Comparison of ENCODE assay signal across 8 cellular contexts in the genomic region with DNA sequence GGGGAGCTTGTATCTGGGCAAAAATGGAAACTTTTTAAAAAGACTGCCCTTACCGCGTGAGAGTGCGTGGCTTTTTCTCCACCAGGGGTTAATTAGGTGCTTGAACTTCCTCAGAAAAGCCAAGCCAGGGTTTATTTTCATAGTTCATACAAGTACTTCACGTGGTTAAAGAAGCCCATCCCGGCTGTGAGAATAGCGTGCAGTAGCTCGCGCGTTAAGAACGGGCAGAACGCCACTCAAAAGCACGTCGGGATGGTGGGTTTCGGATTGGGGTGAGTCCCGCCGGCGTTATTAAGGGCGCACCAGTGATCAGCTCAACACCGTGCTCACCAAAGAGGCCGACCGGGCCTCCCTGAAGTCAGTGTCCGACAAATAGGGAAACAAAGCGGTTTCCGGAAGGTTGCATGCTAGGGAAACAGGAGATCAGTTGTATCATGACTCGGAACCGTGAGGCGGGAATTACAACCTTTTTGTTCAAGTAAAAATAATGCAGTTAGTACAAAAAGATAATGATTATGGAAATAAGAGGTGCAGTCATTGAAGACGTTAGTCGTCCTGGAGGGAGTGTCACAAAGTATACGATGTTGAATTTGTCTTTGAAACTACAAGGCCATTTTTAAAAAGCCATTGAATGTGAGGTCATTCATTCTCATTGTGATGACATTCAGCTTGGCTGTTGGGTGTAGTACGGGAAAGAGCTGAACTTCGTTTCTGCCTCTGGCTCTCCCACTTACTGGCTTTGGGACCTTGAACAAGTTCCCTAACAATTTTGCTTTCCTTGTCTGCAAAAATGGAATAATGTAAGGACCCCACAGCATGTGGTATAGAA. TPM values are rescaled to one million over a fixed set of nuclear protein-coding genes. Genes with fewer than 3 reads are reported as not detected.
DNase-seq lines count a peak whose midpoint lies in the region; ATAC-seq and TF ChIP-seq lines count a peak whose summit lies in the region.

No MANE protein-coding gene starts in this region.

- no peaks in the 10 kb centered on the region for H3K36me3 Mint-ChIP-seq in activated CD4-positive, alpha-beta memory T cell treated with anti-CD3 and anti-CD28 coated beads, Interleukin-2, amount 10 ng/mL, durations not matched to agents 7 days and 5 days (ENCODE audit: low read depth)
- peaks cover 6% of the 10 kb centered on the region for H3K36me3 Mint-ChIP-seq in neural progenitor cell

- peak; percentile 10 to 32 for DNase-seq in stimulated activated CD4-positive, alpha-beta T cell treated with anti-CD3 and anti-CD28 coated beads, Interleukin-12 subunit alpha, Interleukin-12 subunit beta, amount 100 ng/mL, for 24 hours (ENCODE audit: low read depth in 2 of 2)
- no peak for DNase-seq in stimulated activated CD4-positive, alpha-beta T cell treated with anti-CD3 and anti-CD28 coated beads, Interleukin-1b, Interleukin-23, amount 100 ng/mL, for 48 hours
- DNase-seq in NCI-H1417 treated with DMSO at 0.1 percent for 48 hours (lab: John Stamatoyannopoulos, UW) (peak; percentile 41), fibroblast of gingiva (ENCODE audit: low read depth) (peak; percentile 10), neural progenitor cell (ENCODE audit: low spot score) (peak; percentile 70), uterus (no peak)
- no peak for DNase-seq in activated CD4-positive, alpha-beta memory T cell treated with anti-CD3 and anti-CD28 coated beads, Interleukin-2, amount 10 ng/mL, durations not matched to agents 7 days and 5 days

- peak overlapping the region; percentile 80 for H3K4me3 Mint-ChIP-seq in activated CD4-positive, alpha-beta memory T cell treated with anti-CD3 and anti-CD28 coated beads, Interleukin-2, amount 10 ng/mL, durations not matched to agents 7 days and 5 days
- H3K4me3 Mint-ChIP-seq in neural progenitor cell: peak overlapping the region; percentile 90

- H2AFZ ChIP-seq in neural progenitor cell (replicated peaks): peak overlapping the region; percentile 62

- H3K4me3 ChIP-seq in neural progenitor cell: peak overlapping the region; percentile 53
- peak overlapping the region; percentile 55 to 71 for H3K4me3 ChIP-seq in uterus

- peaks cover 22% of the 10 kb centered on the region for H3K4me1 Mint-ChIP-seq in activated CD4-positive, alpha-beta memory T cell treated with anti-CD3 and anti-CD28 coated beads, Interleukin-2, amount 10 ng/mL, durations not matched to agents 7 days and 5 days
- peaks cover 24% of the 10 kb centered on the region for H3K4me1 Mint-ChIP-seq in neural progenitor cell

- H3K4me1 ChIP-seq in neural progenitor cell (peaks cover 13% of the 10 kb centered on the region), uterus (no peaks in the 10 kb centered on the region)

- peaks cover 4% of the 10 kb centered on the region for H3K36me3 ChIP-seq in neural progenitor cell
- no peaks in the 10 kb centered on the region for H3K36me3 ChIP-seq in uterus

- CTCF ChIA-PET in activated CD4-positive, alpha-beta memory T cell treated with anti-CD3 and anti-CD28 coated beads, Interleukin-2, amount 10 ng/mL, durations not matched to agents 7 days and 5 days (lab: Charles Lee): interaction anchor here (0.6 to 2.0 kb wide), 12 partner anchors 8 to 1540 kb away, joined by 3 to 13 read pairs (median 4); no protein-coding TSS in a partner anchor

- H3K27me3 Mint-ChIP-seq in activated CD4-positive, alpha-beta memory T cell treated with anti-CD3 and anti-CD28 coated beads, Interleukin-2, amount 10 ng/mL, durations not matched to agents 7 days and 5 days: peaks cover 14% of the 10 kb centered on the region
- H3K27me3 Mint-ChIP-seq in neural progenitor cell (ENCODE audit: insufficient read depth, low read depth): no peaks in the 10 kb centered on the region

- POLR2A ChIA-PET in activated CD4-positive, alpha-beta memory T cell treated with anti-CD3 and anti-CD28 coated beads, Interleukin-2, amount 10 ng/mL, durations not matched to agents 7 days and 5 days (lab: Charles Lee): interaction anchor here (0.8 to 3.3 kb wide), 23 partner anchors 8 to 1603 kb away, joined by 3 to 30 read pairs (median 4); a partner anchor contains a TSS

- no peaks in the 10 kb centered on the region for H4K20me1 ChIP-seq in neural progenitor cell (ENCODE audit: low read depth)

- peak overlapping the region; percentile 68 for H3K9ac ChIP-seq in neural progenitor cell

- peak overlapping the region; percentile 84 for H3K4me2 ChIP-seq in neural progenitor cell

- peak; percentile 20 for ATAC-seq in HG02840 (IDR thresholded peaks at IDR 0.05; ENCODE audit: low FRiP score, unreplicated experiment)

- intact Hi-C loops in uterus (cut with DNase I; ENCODE audit: low total_unique reads): no loop called here

- no peaks in the 10 kb centered on the region for H3K27me3 ChIP-seq in neural progenitor cell
- H3K27me3 ChIP-seq in uterus: no peaks in the 10 kb centered on the region

- peaks cover 18% of the 10 kb centered on the region for H3K79me2 ChIP-seq in neural progenitor cell (ENCODE audit: low read depth)

- no peaks in the 10 kb centered on the region for H3K9me3 ChIP-seq in neural progenitor cell (ENCODE audit: low read depth)
- H3K9me3 ChIP-seq in uterus: no peaks in the 10 kb centered on the region

- TF ChIP-seq CTCF in neural progenitor cell (IDR thresholded peaks at IDR 0.05): no peak
- TF ChIP-seq CTCF in uterus (IDR thresholded peaks at IDR 0.05): no peak

- TF ChIP-seq POLR2A in uterus (IDR thresholded peaks at IDR 0.05): no peak

- H3K27ac ChIP-seq in neural progenitor cell (peak overlapping the region; percentile 72), uterus (peak overlapping the region; percentile 87 to 95)

- H3F3A ChIP-seq in neural progenitor cell (ENCODE audit: low read depth): peaks cover 13% of the 10 kb centered on the region

- peak overlapping the region; percentile 75 for H3K27ac Mint-ChIP-seq in activated CD4-positive, alpha-beta memory T cell treated with anti-CD3 and anti-CD28 coated beads, Interleukin-2, amount 10 ng/mL, durations not matched to agents 7 days and 5 days
- H3K27ac Mint-ChIP-seq in neural progenitor cell: peak overlapping the region; percentile 62

- H3K9me3 Mint-ChIP-seq in activated CD4-positive, alpha-beta memory T cell treated with anti-CD3 and anti-CD28 coated beads, Interleukin-2, amount 10 ng/mL, durations not matched to agents 7 days and 5 days: no peaks in the 10 kb centered on the region
- peaks cover 4% of the 10 kb centered on the region for H3K9me3 Mint-ChIP-seq in neural progenitor cell

RNA-seq across cellular contexts. Expression of a gene that starts 0.9 kb away (rescaled TPM):
- 1 to 10 TPM; 4.1 to 4.9 TPM for total RNA-seq in activated CD4-positive, alpha-beta memory T cell treated with anti-CD3 and anti-CD28 coated beads, Interleukin-2, amount 10 ng/mL, durations not matched to agents 7 days and 5 days
- total RNA-seq in neural progenitor cell (ENCODE audit: low replicate concordance) (18.6 and 39.3 TPM in 2 replicates), uterus (1 to 10 TPM; 1.5 to 7.2 (median 3.1) TPM)

RNA-seq across cellular contexts. Expression of a gene that starts 41.6 kb away (rescaled TPM):
- 10 to 100 TPM; 24.5 to 26.0 TPM for total RNA-seq in activated CD4-positive, alpha-beta memory T cell treated with anti-CD3 and anti-CD28 coated beads, Interleukin-2, amount 10 ng/mL, durations not matched to agents 7 days and 5 days
- total RNA-seq in neural progenitor cell (ENCODE audit: low replicate concordance): 66.2 and 106 TPM in 2 replicates
- total RNA-seq in uterus: 10 to 100 TPM; 15.6 to 94.6 (median 29.7) TPM

Comparison
In these comparisons a context has a peak if more than half of its experiments do, and no peak if none do; other contexts are left out.
1. DNase-seq: peak in stimulated activated CD4-positive, alpha-beta T cell treated with anti-CD3 and anti-CD28 coated beads, Interleukin-12 subunit alpha, Interleukin-12 subunit beta, amount 100 ng/mL, for 24 hours (2 of 2), NCI-H1417 treated with DMSO at 0.1 percent for 48 hours (single experiment), fibroblast of gingiva (single experiment) and neural progenitor cell (single experiment); none in stimulated activated CD4-positive, alpha-beta T cell treated with anti-CD3 and anti-CD28 coated beads, Interleukin-1b, Interleukin-23, amount 100 ng/mL, for 48 hours (single experiment), activated CD4-positive, alpha-beta memory T cell treated with anti-CD3 and anti-CD28 coated beads, Interleukin-2, amount 10 ng/mL, durations not matched to agents 7 days and 5 days (single experiment) and uterus (0 of 2).